In the genomic region with DNA sequence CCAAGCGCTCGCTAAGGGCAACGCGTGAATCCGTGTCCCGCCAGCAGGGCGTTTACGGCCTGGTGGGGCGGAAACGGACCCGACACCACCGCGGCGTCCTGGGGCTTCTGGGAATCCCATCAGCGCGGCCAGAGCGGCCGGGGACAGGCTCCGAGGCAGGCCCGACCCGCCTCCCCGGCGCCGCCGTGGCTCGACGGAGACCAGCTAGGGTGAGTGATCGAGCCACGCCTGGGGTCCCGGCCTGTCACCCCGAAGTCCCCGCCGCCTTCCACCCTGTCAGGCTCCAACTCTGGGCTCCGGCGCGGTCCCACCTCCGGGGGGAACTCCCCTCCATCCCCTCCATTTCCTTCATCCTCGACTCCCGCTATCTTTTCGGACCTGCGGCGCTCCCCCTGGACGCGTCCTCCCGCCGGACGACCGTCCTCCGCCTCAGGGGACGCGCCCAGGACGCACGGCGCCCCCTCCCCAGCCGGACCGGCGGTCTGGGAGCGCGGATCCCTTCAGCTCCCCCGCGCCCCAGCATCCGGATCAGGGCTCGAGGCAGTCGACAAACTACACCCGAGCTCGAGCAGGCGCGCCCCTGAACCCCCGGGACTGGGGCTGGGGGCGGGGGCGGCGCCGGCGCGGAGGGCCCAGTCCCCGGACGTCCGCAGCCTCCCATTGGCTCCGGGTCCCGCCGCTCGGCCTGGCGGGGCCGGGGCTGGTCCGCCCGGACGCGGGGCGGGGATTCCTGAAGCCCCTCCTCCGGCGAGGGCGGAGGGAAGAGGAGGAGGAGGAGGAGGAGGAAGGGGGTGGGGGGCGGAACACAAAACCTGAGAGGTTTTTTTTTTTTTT, we compare ENCODE assay signal across 1 cellular context.
A peak's percentile ranks its signal among the peaks of the same experiment; 100 is the strongest.
TF ChIP-seq lines count a peak whose summit lies in the region.

No MANE protein-coding gene starts in this region.

TF ChIP-seq in K562, 482 proteins besides CTCF, POLR2A, EP300 and RAD21 (continued from another document and continues in another):
- TF ChIP-seq, protein P1, sequence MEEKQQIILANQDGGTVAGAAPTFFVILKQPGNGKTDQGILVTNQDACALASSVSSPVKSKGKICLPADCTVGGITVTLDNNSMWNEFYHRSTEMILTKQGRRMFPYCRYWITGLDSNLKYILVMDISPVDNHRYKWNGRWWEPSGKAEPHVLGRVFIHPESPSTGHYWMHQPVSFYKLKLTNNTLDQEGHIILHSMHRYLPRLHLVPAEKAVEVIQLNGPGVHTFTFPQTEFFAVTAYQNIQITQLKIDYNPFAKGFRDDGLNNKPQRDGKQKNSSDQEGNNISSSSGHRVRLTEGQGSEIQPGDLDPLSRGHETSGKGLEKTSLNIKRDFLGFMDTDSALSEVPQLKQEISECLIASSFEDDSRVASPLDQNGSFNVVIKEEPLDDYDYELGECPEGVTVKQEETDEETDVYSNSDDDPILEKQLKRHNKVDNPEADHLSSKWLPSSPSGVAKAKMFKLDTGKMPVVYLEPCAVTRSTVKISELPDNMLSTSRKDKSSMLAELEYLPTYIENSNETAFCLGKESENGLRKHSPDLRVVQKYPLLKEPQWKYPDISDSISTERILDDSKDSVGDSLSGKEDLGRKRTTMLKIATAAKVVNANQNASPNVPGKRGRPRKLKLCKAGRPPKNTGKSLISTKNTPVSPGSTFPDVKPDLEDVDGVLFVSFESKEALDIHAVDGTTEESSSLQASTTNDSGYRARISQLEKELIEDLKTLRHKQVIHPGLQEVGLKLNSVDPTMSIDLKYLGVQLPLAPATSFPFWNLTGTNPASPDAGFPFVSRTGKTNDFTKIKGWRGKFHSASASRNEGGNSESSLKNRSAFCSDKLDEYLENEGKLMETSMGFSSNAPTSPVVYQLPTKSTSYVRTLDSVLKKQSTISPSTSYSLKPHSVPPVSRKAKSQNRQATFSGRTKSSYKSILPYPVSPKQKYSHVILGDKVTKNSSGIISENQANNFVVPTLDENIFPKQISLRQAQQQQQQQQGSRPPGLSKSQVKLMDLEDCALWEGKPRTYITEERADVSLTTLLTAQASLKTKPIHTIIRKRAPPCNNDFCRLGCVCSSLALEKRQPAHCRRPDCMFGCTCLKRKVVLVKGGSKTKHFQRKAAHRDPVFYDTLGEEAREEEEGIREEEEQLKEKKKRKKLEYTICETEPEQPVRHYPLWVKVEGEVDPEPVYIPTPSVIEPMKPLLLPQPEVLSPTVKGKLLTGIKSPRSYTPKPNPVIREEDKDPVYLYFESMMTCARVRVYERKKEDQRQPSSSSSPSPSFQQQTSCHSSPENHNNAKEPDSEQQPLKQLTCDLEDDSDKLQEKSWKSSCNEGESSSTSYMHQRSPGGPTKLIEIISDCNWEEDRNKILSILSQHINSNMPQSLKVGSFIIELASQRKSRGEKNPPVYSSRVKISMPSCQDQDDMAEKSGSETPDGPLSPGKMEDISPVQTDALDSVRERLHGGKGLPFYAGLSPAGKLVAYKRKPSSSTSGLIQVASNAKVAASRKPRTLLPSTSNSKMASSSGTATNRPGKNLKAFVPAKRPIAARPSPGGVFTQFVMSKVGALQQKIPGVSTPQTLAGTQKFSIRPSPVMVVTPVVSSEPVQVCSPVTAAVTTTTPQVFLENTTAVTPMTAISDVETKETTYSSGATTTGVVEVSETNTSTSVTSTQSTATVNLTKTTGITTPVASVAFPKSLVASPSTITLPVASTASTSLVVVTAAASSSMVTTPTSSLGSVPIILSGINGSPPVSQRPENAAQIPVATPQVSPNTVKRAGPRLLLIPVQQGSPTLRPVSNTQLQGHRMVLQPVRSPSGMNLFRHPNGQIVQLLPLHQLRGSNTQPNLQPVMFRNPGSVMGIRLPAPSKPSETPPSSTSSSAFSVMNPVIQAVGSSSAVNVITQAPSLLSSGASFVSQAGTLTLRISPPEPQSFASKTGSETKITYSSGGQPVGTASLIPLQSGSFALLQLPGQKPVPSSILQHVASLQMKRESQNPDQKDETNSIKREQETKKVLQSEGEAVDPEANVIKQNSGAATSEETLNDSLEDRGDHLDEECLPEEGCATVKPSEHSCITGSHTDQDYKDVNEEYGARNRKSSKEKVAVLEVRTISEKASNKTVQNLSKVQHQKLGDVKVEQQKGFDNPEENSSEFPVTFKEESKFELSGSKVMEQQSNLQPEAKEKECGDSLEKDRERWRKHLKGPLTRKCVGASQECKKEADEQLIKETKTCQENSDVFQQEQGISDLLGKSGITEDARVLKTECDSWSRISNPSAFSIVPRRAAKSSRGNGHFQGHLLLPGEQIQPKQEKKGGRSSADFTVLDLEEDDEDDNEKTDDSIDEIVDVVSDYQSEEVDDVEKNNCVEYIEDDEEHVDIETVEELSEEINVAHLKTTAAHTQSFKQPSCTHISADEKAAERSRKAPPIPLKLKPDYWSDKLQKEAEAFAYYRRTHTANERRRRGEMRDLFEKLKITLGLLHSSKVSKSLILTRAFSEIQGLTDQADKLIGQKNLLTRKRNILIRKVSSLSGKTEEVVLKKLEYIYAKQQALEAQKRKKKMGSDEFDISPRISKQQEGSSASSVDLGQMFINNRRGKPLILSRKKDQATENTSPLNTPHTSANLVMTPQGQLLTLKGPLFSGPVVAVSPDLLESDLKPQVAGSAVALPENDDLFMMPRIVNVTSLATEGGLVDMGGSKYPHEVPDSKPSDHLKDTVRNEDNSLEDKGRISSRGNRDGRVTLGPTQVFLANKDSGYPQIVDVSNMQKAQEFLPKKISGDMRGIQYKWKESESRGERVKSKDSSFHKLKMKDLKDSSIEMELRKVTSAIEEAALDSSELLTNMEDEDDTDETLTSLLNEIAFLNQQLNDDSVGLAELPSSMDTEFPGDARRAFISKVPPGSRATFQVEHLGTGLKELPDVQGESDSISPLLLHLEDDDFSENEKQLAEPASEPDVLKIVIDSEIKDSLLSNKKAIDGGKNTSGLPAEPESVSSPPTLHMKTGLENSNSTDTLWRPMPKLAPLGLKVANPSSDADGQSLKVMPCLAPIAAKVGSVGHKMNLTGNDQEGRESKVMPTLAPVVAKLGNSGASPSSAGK (IDR thresholded peaks at IDR 0.05): no peak
- TF ChIP-seq CBX3 (IDR thresholded peaks at IDR 0.05; ENCODE audit: borderline replicate concordance in 1 of 2, low read length in 2 of 2) (no peak; a peak in 1 of 3 replicates), MECOM (CRISPR knock-in tag; IDR thresholded peaks at IDR 0.05) (no peak), HEY1 (CRISPR knock-in tag; IDR thresholded peaks at IDR 0.05; ENCODE audit: borderline replicate concordance) (no peak), ZNF699 (CRISPR knock-in tag; IDR thresholded peaks at IDR 0.05; ENCODE audit: insufficient replicate concordance) (no peak), ARID2 (IDR thresholded peaks at IDR 0.05) (no peak), NFYB (IDR thresholded peaks at IDR 0.05; ENCODE audit: extremely low read depth, insufficient read length) (peak; percentile 73), SETDB1 (IDR thresholded peaks at IDR 0.05; ENCODE audit: low read length) (no peak), MBD2 (IDR thresholded peaks at IDR 0.05; ENCODE audit: borderline replicate concordance, low read depth) (no peak; the same call in 1 of the 2 replicates), TAF7 (tag; IDR thresholded peaks at IDR 0.05) (peak; percentile 62), ZFPM2 (CRISPR knock-in tag; IDR thresholded peaks at IDR 0.05) (0 out of 2 replicates have a peak, but pooled peaks have one; percentile 45), STAT5B (CRISPR knock-in tag; IDR thresholded peaks at IDR 0.05) (no peak), PHF8 (IDR thresholded peaks at IDR 0.05; ENCODE audit: borderline replicate concordance, low read length) (peak; percentile 74; the same call in 1 of the 2 replicates), ZNF561 (CRISPR knock-in tag; conservative IDR thresholded peaks at IDR 0.05) (no peak), KLF13 (tag; IDR thresholded peaks at IDR 0.05; ENCODE audit: borderline replicate concordance, low read depth) (no peak; the same call in 1 of the 2 replicates), ZNF551 (CRISPR knock-in tag; IDR thresholded peaks at IDR 0.05) (no peak), ZNF707 (CRISPR knock-in tag; conservative IDR thresholded peaks at IDR 0.05) (no peak), FOXK1 (CRISPR knock-in tag; IDR thresholded peaks at IDR 0.05; ENCODE audit: borderline replicate concordance) (no peak), BMI1 (IDR thresholded peaks at IDR 0.05; ENCODE audit: low read length) (no peak), CBFB (CRISPR knock-in tag; IDR thresholded peaks at IDR 0.05) (no peak), TRIM28 (IDR thresholded peaks at IDR 0.05) (no peak), MYBL2 (IDR thresholded peaks at IDR 0.05; ENCODE audit: low read depth) (no peak), MYBL2 (CRISPR knock-in tag; IDR thresholded peaks at IDR 0.05; ENCODE audit: borderline replicate concordance) (no peak), PTRF (tag; IDR thresholded peaks at IDR 0.05) (no peak)
- TF ChIP-seq, protein P2, sequence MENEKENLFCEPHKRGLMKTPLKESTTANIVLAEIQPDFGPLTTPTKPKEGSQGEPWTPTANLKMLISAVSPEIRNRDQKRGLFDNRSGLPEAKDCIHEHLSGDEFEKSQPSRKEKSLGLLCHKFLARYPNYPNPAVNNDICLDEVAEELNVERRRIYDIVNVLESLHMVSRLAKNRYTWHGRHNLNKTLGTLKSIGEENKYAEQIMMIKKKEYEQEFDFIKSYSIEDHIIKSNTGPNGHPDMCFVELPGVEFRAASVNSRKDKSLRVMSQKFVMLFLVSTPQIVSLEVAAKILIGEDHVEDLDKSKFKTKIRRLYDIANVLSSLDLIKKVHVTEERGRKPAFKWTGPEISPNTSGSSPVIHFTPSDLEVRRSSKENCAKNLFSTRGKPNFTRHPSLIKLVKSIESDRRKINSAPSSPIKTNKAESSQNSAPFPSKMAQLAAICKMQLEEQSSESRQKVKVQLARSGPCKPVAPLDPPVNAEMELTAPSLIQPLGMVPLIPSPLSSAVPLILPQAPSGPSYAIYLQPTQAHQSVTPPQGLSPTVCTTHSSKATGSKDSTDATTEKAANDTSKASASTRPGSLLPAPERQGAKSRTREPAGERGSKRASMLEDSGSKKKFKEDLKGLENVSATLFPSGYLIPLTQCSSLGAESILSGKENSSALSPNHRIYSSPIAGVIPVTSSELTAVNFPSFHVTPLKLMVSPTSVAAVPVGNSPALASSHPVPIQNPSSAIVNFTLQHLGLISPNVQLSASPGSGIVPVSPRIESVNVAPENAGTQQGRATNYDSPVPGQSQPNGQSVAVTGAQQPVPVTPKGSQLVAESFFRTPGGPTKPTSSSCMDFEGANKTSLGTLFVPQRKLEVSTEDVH (IDR thresholded peaks at IDR 0.05; ENCODE audit: low read depth, partially characterized antibody): no peak
- TF ChIP-seq, protein P3, sequence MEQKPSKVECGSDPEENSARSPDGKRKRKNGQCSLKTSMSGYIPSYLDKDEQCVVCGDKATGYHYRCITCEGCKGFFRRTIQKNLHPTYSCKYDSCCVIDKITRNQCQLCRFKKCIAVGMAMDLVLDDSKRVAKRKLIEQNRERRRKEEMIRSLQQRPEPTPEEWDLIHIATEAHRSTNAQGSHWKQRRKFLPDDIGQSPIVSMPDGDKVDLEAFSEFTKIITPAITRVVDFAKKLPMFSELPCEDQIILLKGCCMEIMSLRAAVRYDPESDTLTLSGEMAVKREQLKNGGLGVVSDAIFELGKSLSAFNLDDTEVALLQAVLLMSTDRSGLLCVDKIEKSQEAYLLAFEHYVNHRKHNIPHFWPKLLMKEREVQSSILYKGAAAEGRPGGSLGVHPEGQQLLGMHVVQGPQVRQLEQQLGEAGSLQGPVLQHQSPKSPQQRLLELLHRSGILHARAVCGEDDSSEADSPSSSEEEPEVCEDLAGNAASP (IDR thresholded peaks at IDR 0.05): no peak
- TF ChIP-seq, protein P4, sequence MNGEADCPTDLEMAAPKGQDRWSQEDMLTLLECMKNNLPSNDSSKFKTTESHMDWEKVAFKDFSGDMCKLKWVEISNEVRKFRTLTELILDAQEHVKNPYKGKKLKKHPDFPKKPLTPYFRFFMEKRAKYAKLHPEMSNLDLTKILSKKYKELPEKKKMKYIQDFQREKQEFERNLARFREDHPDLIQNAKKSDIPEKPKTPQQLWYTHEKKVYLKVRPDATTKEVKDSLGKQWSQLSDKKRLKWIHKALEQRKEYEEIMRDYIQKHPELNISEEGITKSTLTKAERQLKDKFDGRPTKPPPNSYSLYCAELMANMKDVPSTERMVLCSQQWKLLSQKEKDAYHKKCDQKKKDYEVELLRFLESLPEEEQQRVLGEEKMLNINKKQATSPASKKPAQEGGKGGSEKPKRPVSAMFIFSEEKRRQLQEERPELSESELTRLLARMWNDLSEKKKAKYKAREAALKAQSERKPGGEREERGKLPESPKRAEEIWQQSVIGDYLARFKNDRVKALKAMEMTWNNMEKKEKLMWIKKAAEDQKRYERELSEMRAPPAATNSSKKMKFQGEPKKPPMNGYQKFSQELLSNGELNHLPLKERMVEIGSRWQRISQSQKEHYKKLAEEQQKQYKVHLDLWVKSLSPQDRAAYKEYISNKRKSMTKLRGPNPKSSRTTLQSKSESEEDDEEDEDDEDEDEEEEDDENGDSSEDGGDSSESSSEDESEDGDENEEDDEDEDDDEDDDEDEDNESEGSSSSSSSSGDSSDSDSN (IDR thresholded peaks at IDR 0.05; ENCODE audit: borderline replicate concordance in 1 of 2, low read depth in 2 of 2, low read length in 2 of 2): peak; percentile 75 to 82; a peak in 3 of 4 replicates
- TF ChIP-seq, protein P5, sequence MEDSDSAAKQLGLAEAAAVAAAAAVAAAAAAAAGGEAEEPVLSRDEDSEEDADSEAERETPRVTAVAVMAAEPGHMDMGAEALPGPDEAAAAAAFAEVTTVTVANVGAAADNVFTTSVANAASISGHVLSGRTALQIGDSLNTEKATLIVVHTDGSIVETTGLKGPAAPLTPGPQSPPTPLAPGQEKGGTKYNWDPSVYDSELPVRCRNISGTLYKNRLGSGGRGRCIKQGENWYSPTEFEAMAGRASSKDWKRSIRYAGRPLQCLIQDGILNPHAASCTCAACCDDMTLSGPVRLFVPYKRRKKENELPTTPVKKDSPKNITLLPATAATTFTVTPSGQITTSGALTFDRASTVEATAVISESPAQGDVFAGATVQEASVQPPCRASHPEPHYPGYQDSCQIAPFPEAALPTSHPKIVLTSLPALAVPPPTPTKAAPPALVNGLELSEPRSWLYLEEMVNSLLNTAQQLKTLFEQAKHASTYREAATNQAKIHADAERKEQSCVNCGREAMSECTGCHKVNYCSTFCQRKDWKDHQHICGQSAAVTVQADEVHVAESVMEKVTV (CRISPR knock-in tag; IDR thresholded peaks at IDR 0.05): no peak
- TF ChIP-seq, protein P6, sequence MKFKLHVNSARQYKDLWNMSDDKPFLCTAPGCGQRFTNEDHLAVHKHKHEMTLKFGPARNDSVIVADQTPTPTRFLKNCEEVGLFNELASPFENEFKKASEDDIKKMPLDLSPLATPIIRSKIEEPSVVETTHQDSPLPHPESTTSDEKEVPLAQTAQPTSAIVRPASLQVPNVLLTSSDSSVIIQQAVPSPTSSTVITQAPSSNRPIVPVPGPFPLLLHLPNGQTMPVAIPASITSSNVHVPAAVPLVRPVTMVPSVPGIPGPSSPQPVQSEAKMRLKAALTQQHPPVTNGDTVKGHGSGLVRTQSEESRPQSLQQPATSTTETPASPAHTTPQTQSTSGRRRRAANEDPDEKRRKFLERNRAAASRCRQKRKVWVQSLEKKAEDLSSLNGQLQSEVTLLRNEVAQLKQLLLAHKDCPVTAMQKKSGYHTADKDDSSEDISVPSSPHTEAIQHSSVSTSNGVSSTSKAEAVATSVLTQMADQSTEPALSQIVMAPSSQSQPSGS (CRISPR knock-in tag; IDR thresholded peaks at IDR 0.05): no peak
- TF ChIP-seq, protein P7, sequence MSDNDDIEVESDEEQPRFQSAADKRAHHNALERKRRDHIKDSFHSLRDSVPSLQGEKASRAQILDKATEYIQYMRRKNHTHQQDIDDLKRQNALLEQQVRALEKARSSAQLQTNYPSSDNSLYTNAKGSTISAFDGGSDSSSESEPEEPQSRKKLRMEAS (CRISPR knock-in tag; IDR thresholded peaks at IDR 0.05): no peak
- TF ChIP-seq, protein P8, sequence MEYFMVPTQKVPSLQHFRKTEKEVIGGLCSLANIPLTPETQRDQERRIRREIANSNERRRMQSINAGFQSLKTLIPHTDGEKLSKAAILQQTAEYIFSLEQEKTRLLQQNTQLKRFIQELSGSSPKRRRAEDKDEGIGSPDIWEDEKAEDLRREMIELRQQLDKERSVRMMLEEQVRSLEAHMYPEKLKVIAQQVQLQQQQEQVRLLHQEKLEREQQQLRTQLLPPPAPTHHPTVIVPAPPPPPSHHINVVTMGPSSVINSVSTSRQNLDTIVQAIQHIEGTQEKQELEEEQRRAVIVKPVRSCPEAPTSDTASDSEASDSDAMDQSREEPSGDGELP (CRISPR knock-in tag; IDR thresholded peaks at IDR 0.05; ENCODE audit: borderline replicate concordance): peak; percentile 67; the same call in 1 of the 2 replicates
